Comparison of ENCODE assay signal across 17 cellular contexts in genomic region chr1:227754958-227755357, GRCh38. TPM values are rescaled to one million over a fixed set of nuclear protein-coding genes. Genes with fewer than 3 reads are reported as not detected.
A peak's percentile ranks its signal among the peaks of the same experiment; 100 is the strongest.
DNase-seq lines count a peak whose midpoint lies in the region; ATAC-seq and TF ChIP-seq lines count a peak whose summit lies in the region.
"Had no signal": no experiment of that assay in that cellular context is flagged by ENCODE, and none has a peak within 500 bp of the region (broad histone marks: within the 10 kb centered on the region; RNA-seq: fewer than 3 reads in every experiment).

No MANE protein-coding gene starts in this region.

- no peak for DNase-seq in left ventricle myocardium inferior
- no peak for DNase-seq in Right ventricle myocardium superior
- no peak for DNase-seq in T-helper 17 cell
- DNase-seq in sigmoid colon, result no peak
- no peak for DNase-seq in GM19238 (ENCODE audit: insufficient read length, low spot score)
- DNase-seq: CD4-positive, alpha-beta T cell; COR-L47; IMR-90; MV-4-11; NCI-H1105 treated with DMSO at 0.1 percent for 48 hours; NCI-H1694; NCI-H2081; NCI-H446 treated with DMSO at 0.1 percent for 48 hours; NCI-H748 treated with DMSO at 0.1 percent for 48 hours had no signal

- H3K4me3 Mint-ChIP-seq in T-helper 17 cell, result no peak overlapping the region
- H3K4me3 Mint-ChIP-seq: CD4-positive, alpha-beta T cell had no signal

- no peaks in the 10 kb centered on the region for H3K27me3 Mint-ChIP-seq in T-helper 17 cell
- H3K27me3 Mint-ChIP-seq: CD4-positive, alpha-beta T cell had no signal

- no peak for TF ChIP-seq POLR2A in sigmoid colon (IDR thresholded peaks at IDR 0.05)

- no peak overlapping the region for H3K9ac ChIP-seq in skeletal muscle tissue (ENCODE audit: low read depth in 1 of 3, low read length in 3 of 3)

- peaks cover 13% of the 10 kb centered on the region for H3K4me1 Mint-ChIP-seq in T-helper 17 cell

- H3K36me3 ChIP-seq in left ventricle myocardium inferior (peaks cover 18% of the 10 kb centered on the region), skeletal muscle tissue (ENCODE audit: control insufficient read depth in 3 of 3, insufficient read depth in 3 of 3, low read length in 3 of 3) (peaks cover 4 to 13% (median 5%) of the 10 kb centered on the region in 3 donors), sigmoid colon (peaks cover 0 to 9% (median 0%) of the 10 kb centered on the region in 4 donors)

- WGBS in sigmoid colon, 2 donors, result 75 to 86% methylated on average over 4 of the region's 4 CpGs

- H3K9me3 ChIP-seq in left ventricle myocardium inferior (replicated peaks) (no peaks in the 10 kb centered on the region), T-helper 17 cell (ENCODE audit: control insufficient read depth, low read length, poor library complexity, severe bottlenecking) (no peaks in the 10 kb centered on the region), skeletal muscle tissue (ENCODE audit: control insufficient read depth in 3 of 3, low read length in 3 of 3) (no peaks in the 10 kb centered on the region), sigmoid colon (no peaks in the 10 kb centered on the region)
- H3K9me3 ChIP-seq: SJSA1 had no signal

- intact Hi-C loops in left ventricle myocardium inferior (cut with micrococcal nuclease), result no loop called here
- intact Hi-C loops in Right ventricle myocardium superior (cut with DNase I), result no loop called here
- intact Hi-C loops in sigmoid colon (cut with DNase I), result no loop called here

- TF ChIP-seq CTCF in left ventricle myocardium inferior (IDR thresholded peaks at IDR 0.05; ENCODE audit: borderline replicate concordance), result no peak
- no peak for TF ChIP-seq CTCF in sigmoid colon (IDR thresholded peaks at IDR 0.05)

- H3K27ac ChIP-seq in left ventricle myocardium inferior (replicated peaks) (peak overlapping the region; percentile 77), skeletal muscle tissue (ENCODE audit: low read depth, low read length) (peak overlapping the region; percentile 75), sigmoid colon (peak overlapping the region in 2 of 4 donors; percentile 72 to 89)
- H3K27ac ChIP-seq: SJSA1 had no signal

- ATAC-seq in Right ventricle myocardium superior (ENCODE audit: poor library complexity), result no peak
- ATAC-seq in T-helper 17 cell, result no peak
- no peak for ATAC-seq in GM19455 (IDR thresholded peaks at IDR 0.05; ENCODE audit: unreplicated experiment)

- H3K36me3 Mint-ChIP-seq in T-helper 17 cell (ENCODE audit: low read depth), result peaks cover 2% of the 10 kb centered on the region

- TF ChIP-seq EP300 in sigmoid colon (IDR thresholded peaks at IDR 0.05), result no peak

- H3K27me3 ChIP-seq in left ventricle myocardium inferior (ENCODE audit: low read depth) (no peaks in the 10 kb centered on the region), skeletal muscle tissue (ENCODE audit: control insufficient read depth in 3 of 3, insufficient read depth in 3 of 3, low read length in 3 of 3) (no peaks in the 10 kb centered on the region), sigmoid colon (no peaks in the 10 kb centered on the region)
- H3K27me3 ChIP-seq: SJSA1 had no signal

- H3K27ac Mint-ChIP-seq in T-helper 17 cell, result peak overlapping the region; percentile 77
- H3K27ac Mint-ChIP-seq: CD4-positive, alpha-beta T cell had no signal

- no peak overlapping the region for H3K4me3 ChIP-seq in left ventricle myocardium inferior
- no peak overlapping the region for H3K4me3 ChIP-seq in skeletal muscle tissue (ENCODE audit: low read length in 3 of 3)
- H3K4me3 ChIP-seq in sigmoid colon, result no peak overlapping the region
- H3K4me3 ChIP-seq: SJSA1 had no signal

- H3K4me1 ChIP-seq in left ventricle myocardium inferior (peaks cover 83% of the 10 kb centered on the region), skeletal muscle tissue (ENCODE audit: control insufficient read depth in 3 of 3, insufficient read depth in 3 of 3, low read length in 3 of 3) (peaks cover 68 to 89% (median 70%) of the 10 kb centered on the region in 3 donors), sigmoid colon (peaks cover 0 to 79% (median 65%) of the 10 kb centered on the region in 4 donors)

RNA-seq across cellular contexts. Expression of gene SNAP47, which starts 19.7 kb away (rescaled TPM):
- total RNA-seq in left ventricle myocardium inferior (45.9 TPM), Right ventricle myocardium superior (23.6 TPM), T-helper 17 cell (10 to 100 TPM; 20.4 to 23.6 TPM), skeletal muscle tissue (44.9 TPM), sigmoid colon (10 to 100 TPM; 33.9 to 51.6 (median 35.8) TPM)
- 10 to 100 TPM; 13.8 to 19.9 (median 17.1) TPM for polyA plus RNA-seq in sigmoid colon

RNA-seq across cellular contexts. Expression of gene JMJD4, which starts 19.9 kb away (rescaled TPM):
- 7.0 TPM for total RNA-seq in left ventricle myocardium inferior
- 6.6 TPM for total RNA-seq in Right ventricle myocardium superior
- 10 to 100 TPM in 1 of 2 donors, 1 to 10 TPM in 1; 6.8 to 11.2 TPM for total RNA-seq in T-helper 17 cell
- 19.3 TPM for total RNA-seq in skeletal muscle tissue
- 10 to 100 TPM; 13.8 to 20.5 (median 14.8) TPM for total RNA-seq in sigmoid colon
- polyA plus RNA-seq in sigmoid colon, result 10 to 100 TPM in 1 of 3 donors, 1 to 10 TPM in 2; 7.8 to 13.5 (median 8.8) TPM
